In genomic region chr7:54072710-54073109, GRCh38 we compare ENCODE assay signal across 25 cellular contexts.
"Had no signal": no experiment of that assay in that cellular context is flagged by ENCODE, and none has a peak within 500 bp of the region (broad histone marks: within the 10 kb centered on the region; RNA-seq: fewer than 3 reads in every experiment).

No MANE protein-coding gene starts in this region.

- ATAC-seq: activated CD4-positive, CD25-positive, alpha-beta regulatory T cell treated with anti-CD3 and anti-CD28 coated beads, Interleukin-2, amount 50 U/mL, for 24 hours; activated CD8-positive, alpha-beta T cell treated with anti-CD3 and anti-CD28 coated beads for 36 hours; activated T-cell treated with anti-CD3 and anti-CD28 coated beads, Interleukin-2, amount 50 U/mL, for 4 hours; activated T-helper 17 cell treated with anti-CD3 and anti-CD28 coated beads, Interleukin-2, amount 50 U/mL, for 72 hours; esophagus mucosa had no signal

- H3K36me3 ChIP-seq: brain microvascular endothelial cell, WERI-Rb-1 had no signal

- H3K27me3 ChIP-seq: brain microvascular endothelial cell, dorsolateral prefrontal cortex had no signal

- DNase-seq: activated B cell treated with CpG ODN at 0.5 μM for 24 hours; activated CD4-positive, alpha-beta T cell treated with anti-CD3 and anti-CD28 coated beads for 48 hours; activated CD4-positive, alpha-beta T cell treated with anti-CD3 and anti-CD28 coated beads, Interleukin-2, amount 50 U/mL, for 1 hour; activated CD4-positive, alpha-beta T cell treated with anti-CD3 and anti-CD28 coated beads, Interleukin-2, amount 50 U/mL, for 48 hours; activated CD8-positive, alpha-beta memory T cell treated with anti-CD3 and anti-CD28 coated beads for 24 hours; activated CD8-positive, alpha-beta T cell treated with anti-CD3 and anti-CD28 coated beads for 36 hours; activated effector memory CD4-positive, alpha-beta T cell treated with Interleukin-2 at 50 U/mL for 16 hours; activated gamma-delta T cell treated with Interleukin-2 at 50 U/mL for 16 hours; activated naive CD4-positive, alpha-beta T cell treated with anti-CD3 and anti-CD28 coated beads, Interleukin-2, amount 50 U/mL, for 16 hours; activated naive CD4-positive, alpha-beta T cell treated with Interleukin-2 at 50 U/mL for 16 hours; activated T-cell treated with anti-CD3 and anti-CD28 coated beads, Interleukin-2, amount 50 U/mL, for 4 hours; amniotic stem cell; anterior cingulate cortex; brain microvascular endothelial cell; dorsolateral prefrontal cortex; effector memory CD4-positive, alpha-beta T cell; endodermal cell; foreskin fibroblast; head of caudate nucleus; T-helper 2 cell; WERI-Rb-1 had no signal

- H3K27ac ChIP-seq: brain microvascular endothelial cell, coronary artery, dorsolateral prefrontal cortex, WERI-Rb-1 had no signal

- H3K4me3 ChIP-seq: coronary artery, dorsolateral prefrontal cortex had no signal
